Comparison of ENCODE assay signal across 10 cellular contexts in genomic region chr10:127012769-127013152, GRCh38.
DNase-seq lines count a peak whose midpoint lies in the region; ATAC-seq lines count a peak whose summit lies in the region.
"Had no signal": no experiment of that assay in that cellular context is flagged by ENCODE, and none has a peak within 500 bp of the region (broad histone marks: within the 10 kb centered on the region; RNA-seq: fewer than 3 reads in every experiment).

No MANE protein-coding gene starts in this region.

- H3K27me3 Mint-ChIP-seq in activated T-cell treated with anti-CD3 and anti-CD28 coated beads, Interleukin-2, amount 50 U/mL, for 24 hours = no peaks in the 10 kb centered on the region
- H3K27me3 Mint-ChIP-seq: CD4-positive, CD25-positive, alpha-beta regulatory T cell; progenitor cell of endocrine pancreas had no signal

- H3K9ac ChIP-seq in duodenal mucosa (ENCODE audit: low read depth in 1 of 2, low read length in 2 of 2) = peak overlapping the region; percentile 39 to 68

- H3K4me3 Mint-ChIP-seq in activated T-cell treated with anti-CD3 and anti-CD28 coated beads, Interleukin-2, amount 50 U/mL, for 24 hours = no peak overlapping the region
- H3K4me3 Mint-ChIP-seq: CD4-positive, CD25-positive, alpha-beta regulatory T cell had no signal

- H3K27me3 ChIP-seq in duodenal mucosa (ENCODE audit: control insufficient read depth in 1 of 2, insufficient read depth in 2 of 2, low read length in 2 of 2) = no peaks in the 10 kb centered on the region

- no peaks in the 10 kb centered on the region for H3K4me1 Mint-ChIP-seq in activated T-cell treated with anti-CD3 and anti-CD28 coated beads, Interleukin-2, amount 50 U/mL, for 24 hours (ENCODE audit: low read depth)
- H3K4me1 Mint-ChIP-seq: CD4-positive, CD25-positive, alpha-beta regulatory T cell had no signal

- peak overlapping the region; percentile 80 for H3K27ac ChIP-seq in duodenal mucosa (ENCODE audit: low read depth, low read length)

- H3K4me1 ChIP-seq in duodenal mucosa (ENCODE audit: control insufficient read depth in 1 of 2, insufficient read depth in 2 of 2, low read length in 2 of 2) = peaks cover 19 to 32% of the 10 kb centered on the region in 2 donors

- no peak for ATAC-seq in HG02759 (IDR thresholded peaks at IDR 0.05; ENCODE audit: unreplicated experiment)

- no peaks in the 10 kb centered on the region for H3K9me3 Mint-ChIP-seq in activated T-cell treated with anti-CD3 and anti-CD28 coated beads, Interleukin-2, amount 50 U/mL, for 24 hours

- H3K36me3 Mint-ChIP-seq in activated T-cell treated with anti-CD3 and anti-CD28 coated beads, Interleukin-2, amount 50 U/mL, for 24 hours (ENCODE audit: low read depth) = no peaks in the 10 kb centered on the region
- H3K36me3 Mint-ChIP-seq: CD4-positive, CD25-positive, alpha-beta regulatory T cell had no signal

- H3K27ac Mint-ChIP-seq in activated T-cell treated with anti-CD3 and anti-CD28 coated beads, Interleukin-2, amount 50 U/mL, for 24 hours = no peak overlapping the region
- H3K27ac Mint-ChIP-seq: CD4-positive, CD25-positive, alpha-beta regulatory T cell; progenitor cell of endocrine pancreas had no signal

- peaks cover 6 to 25% of the 10 kb centered on the region in 2 donors for H3K36me3 ChIP-seq in duodenal mucosa (ENCODE audit: control insufficient read depth in 1 of 2, insufficient read depth in 2 of 2, low read length in 2 of 2)

- H3K9me3 ChIP-seq in duodenal mucosa (ENCODE audit: control insufficient read depth in 1 of 2, low read length in 2 of 2) = no peaks in the 10 kb centered on the region

- DNase-seq in Ammon's horn (ENCODE audit: low spot score) (peak; percentile 65), NCI-H2029 (lab: John Stamatoyannopoulos, UW) (peak; percentile 7), medulla oblongata (ENCODE audit: extremely low spot score) (peak; percentile 71)
- no peak for DNase-seq in activated T-cell treated with anti-CD3 and anti-CD28 coated beads, Interleukin-2, amount 50 U/mL, for 24 hours
- DNase-seq in activated T-cell treated with anti-CD3 and anti-CD28 coated beads, Interleukin-2, amount 50 U/mL, for 48 hours = no peak
- no peak for DNase-seq in activated CD4-positive, CD25-positive, alpha-beta regulatory T cell (lab: John Stamatoyannopoulos, UW)
- DNase-seq: CD4-positive, CD25-positive, alpha-beta regulatory T cell had no signal

- H3K4me3 ChIP-seq in duodenal mucosa (ENCODE audit: low read depth in 1 of 2, low read length in 2 of 2) = peak overlapping the region; percentile 21 to 53

Comparison
In these comparisons a context has a peak if more than half of its experiments do, and no peak if none do; other contexts are left out.
1. DNase-seq: peak in Ammon's horn (single experiment), NCI-H2029 (single experiment) and medulla oblongata (single experiment); none in activated T-cell treated with anti-CD3 and anti-CD28 coated beads, Interleukin-2, amount 50 U/mL, for 24 hours (single experiment), activated T-cell treated with anti-CD3 and anti-CD28 coated beads, Interleukin-2, amount 50 U/mL, for 48 hours (0 of 2) and activated CD4-positive, CD25-positive, alpha-beta regulatory T cell (0 of 4).